In the genomic region with DNA sequence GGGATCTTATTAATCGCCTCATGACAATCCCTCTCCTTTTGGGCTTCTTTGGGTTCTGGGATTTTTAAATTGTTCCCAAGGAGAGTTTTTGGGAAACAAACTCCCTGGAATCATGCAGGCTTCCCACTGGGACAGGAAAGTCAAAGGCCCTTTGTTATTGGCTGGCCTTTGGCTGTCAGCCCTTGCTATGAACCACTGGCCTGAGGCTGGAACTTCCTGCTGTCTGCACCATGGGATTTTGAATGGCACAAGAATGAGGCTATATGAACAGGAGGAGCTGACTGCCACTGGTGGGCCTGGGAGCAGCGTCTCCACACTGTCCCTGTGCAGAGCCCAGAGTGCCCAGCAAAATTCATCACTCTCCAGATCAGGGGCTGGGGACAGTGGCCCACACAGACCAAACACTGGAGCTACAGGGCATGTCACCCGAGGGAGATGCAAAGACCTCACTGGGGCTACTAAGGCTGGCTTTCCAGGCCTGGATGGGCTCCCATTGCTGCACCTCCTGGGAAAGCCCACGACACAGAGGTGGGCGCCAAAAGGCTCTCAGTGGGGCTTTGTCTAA, we compare ENCODE assay signal across 1 cellular context.
TF ChIP-seq lines count a peak whose summit lies in the region.

No MANE protein-coding gene starts in this region.

TF ChIP-seq in IMR-90, 13 proteins besides CTCF, POLR2A, EP300 and RAD21:
- TF ChIP-seq FOS (IDR thresholded peaks at IDR 0.05; ENCODE audit: low read depth, low read length) (no peak), MAFK (IDR thresholded peaks at IDR 0.05; ENCODE audit: low read depth, low read length) (no peak), BHLHE40 (IDR thresholded peaks at IDR 0.05; ENCODE audit: low read depth, low read length) (no peak), NFE2L2 (IDR thresholded peaks at IDR 0.05; ENCODE audit: low read depth, low read length) (no peak), CHD1 (IDR thresholded peaks at IDR 0.05; ENCODE audit: low read depth, low read length) (no peak), MXI1 (IDR thresholded peaks at IDR 0.05; ENCODE audit: borderline replicate concordance, low read depth, low read length) (no peak), CEBPB (IDR thresholded peaks at IDR 0.05; ENCODE audit: low read depth, low read length) (no peak), SMC3 (IDR thresholded peaks at IDR 0.05; ENCODE audit: low read depth, low read length) (no peak), RCOR1 (IDR thresholded peaks at IDR 0.05; ENCODE audit: insufficient replicate concordance, low read length) (no peak), MAZ (IDR thresholded peaks at IDR 0.05; ENCODE audit: borderline replicate concordance, low read depth, low read length) (no peak), RFX5 (IDR thresholded peaks at IDR 0.05; ENCODE audit: low read depth, low read length) (no peak)
- TF ChIP-seq, protein P1, sequence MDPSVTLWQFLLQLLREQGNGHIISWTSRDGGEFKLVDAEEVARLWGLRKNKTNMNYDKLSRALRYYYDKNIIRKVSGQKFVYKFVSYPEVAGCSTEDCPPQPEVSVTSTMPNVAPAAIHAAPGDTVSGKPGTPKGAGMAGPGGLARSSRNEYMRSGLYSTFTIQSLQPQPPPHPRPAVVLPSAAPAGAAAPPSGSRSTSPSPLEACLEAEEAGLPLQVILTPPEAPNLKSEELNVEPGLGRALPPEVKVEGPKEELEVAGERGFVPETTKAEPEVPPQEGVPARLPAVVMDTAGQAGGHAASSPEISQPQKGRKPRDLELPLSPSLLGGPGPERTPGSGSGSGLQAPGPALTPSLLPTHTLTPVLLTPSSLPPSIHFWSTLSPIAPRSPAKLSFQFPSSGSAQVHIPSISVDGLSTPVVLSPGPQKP (IDR thresholded peaks at IDR 0.05; ENCODE audit: borderline replicate concordance, low read depth, low read length) = no peak
- TF ChIP-seq, protein P2, sequence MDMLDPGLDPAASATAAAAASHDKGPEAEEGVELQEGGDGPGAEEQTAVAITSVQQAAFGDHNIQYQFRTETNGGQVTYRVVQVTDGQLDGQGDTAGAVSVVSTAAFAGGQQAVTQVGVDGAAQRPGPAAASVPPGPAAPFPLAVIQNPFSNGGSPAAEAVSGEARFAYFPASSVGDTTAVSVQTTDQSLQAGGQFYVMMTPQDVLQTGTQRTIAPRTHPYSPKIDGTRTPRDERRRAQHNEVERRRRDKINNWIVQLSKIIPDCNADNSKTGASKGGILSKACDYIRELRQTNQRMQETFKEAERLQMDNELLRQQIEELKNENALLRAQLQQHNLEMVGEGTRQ (IDR thresholded peaks at IDR 0.05; ENCODE audit: low read depth, low read length) = no peak
